Comparison of ENCODE assay signal across 9 cellular contexts in genomic region chr22:35409783-35410662, GRCh38. TPM values are rescaled to one million over a fixed set of nuclear protein-coding genes. Genes with fewer than 3 reads are reported as not detected.
DNase-seq lines count a peak whose midpoint lies in the region; ATAC-seq, FAIRE-seq and TF ChIP-seq lines count a peak whose summit lies in the region.
"Had no signal": no experiment of that assay in that cellular context is flagged by ENCODE, and none has a peak within 500 bp of the region (broad histone marks: within the 10 kb centered on the region; RNA-seq: fewer than 3 reads in every experiment).

No MANE protein-coding gene starts in this region.

- H3K4ac ChIP-seq in mesendoderm (ENCODE audit: low read depth, low read length): no peak overlapping the region

- H3K27ac Mint-ChIP-seq in astrocyte (ENCODE audit: unreplicated experiment): peak overlapping the region; percentile 75
- no peak overlapping the region for H3K27ac Mint-ChIP-seq in osteocyte (ENCODE audit: unreplicated experiment)

- H3K27ac ChIP-seq in DND-41 (ENCODE audit: low read length) (peak overlapping the region; percentile 33), astrocyte (ENCODE audit: low read depth, low read length) (no peak overlapping the region), small intestine (ENCODE audit: low read depth in 1 of 2, low read length in 1 of 2) (peak overlapping the region; percentile 21 to 71), mesendoderm (ENCODE audit: low read depth, low read length) (no peak overlapping the region), sigmoid colon (peak overlapping the region in 1 of 4 donors; percentile 11)

- H4K5ac ChIP-seq in mesendoderm (ENCODE audit: low read length): no peak overlapping the region

- H3K56ac ChIP-seq in mesendoderm (ENCODE audit: low read length): no peak overlapping the region

- FAIRE-seq in astrocyte (lab: Jason Lieb, UNC): no peak
- FAIRE-seq in small intestine (lab: Jason Lieb, UNC): no peak

- ATAC-seq in DND-41 (ENCODE audit: insufficient read depth, low read depth): peak; percentile 45
- peak; percentile 66 for ATAC-seq in GM19397 (IDR thresholded peaks at IDR 0.05; ENCODE audit: unreplicated experiment)
- peak; percentile 82 for ATAC-seq in HG03460 (IDR thresholded peaks at IDR 0.05; ENCODE audit: unreplicated experiment)

- no peak overlapping the region for H2BK15ac ChIP-seq in mesendoderm (replicated peaks; ENCODE audit: low read depth)

- no peak overlapping the region for H3K23ac ChIP-seq in mesendoderm (ENCODE audit: low read length)

- no peak overlapping the region for H3K18ac ChIP-seq in mesendoderm (ENCODE audit: low read length)

- TF ChIP-seq POLR2A in sigmoid colon (IDR thresholded peaks at IDR 0.05): no peak

- H3K4me2 ChIP-seq in DND-41 (ENCODE audit: insufficient read depth, low read length) (0 out of 2 replicates have a peak overlapping the region, but pooled peaks have one; percentile 6), astrocyte (ENCODE audit: low read length) (no peak overlapping the region), mesendoderm (ENCODE audit: low read length) (no peak overlapping the region)

- peaks cover 4% of the 10 kb centered on the region for H3K79me1 ChIP-seq in mesendoderm (ENCODE audit: low read length)

- H2AFZ ChIP-seq in DND-41 (ENCODE audit: low read depth, low read length) (no peak overlapping the region), astrocyte (ENCODE audit: low read depth, low read length) (no peak overlapping the region)

- H3K4me1 ChIP-seq in DND-41 (ENCODE audit: insufficient read depth, low read length): peaks cover 25% of the 10 kb centered on the region; the same call in 1 of the 2 replicates
- no peaks in the 10 kb centered on the region for H3K4me1 ChIP-seq in astrocyte (ENCODE audit: insufficient read depth, low read length)
- H3K4me1 ChIP-seq in small intestine (ENCODE audit: control insufficient read depth in 2 of 2, insufficient read depth in 1 of 2, low read depth in 1 of 2, low read length in 1 of 2): no peaks in the 10 kb centered on the region
- H3K4me1 ChIP-seq in mesendoderm (ENCODE audit: control insufficient read depth, low read depth, low read length): no peaks in the 10 kb centered on the region
- no peaks in the 10 kb centered on the region for H3K4me1 ChIP-seq in sigmoid colon

- H3K4me3 ChIP-seq in DND-41 (ENCODE audit: low read depth in 1 of 2, low read length in 2 of 2) (no peak overlapping the region), astrocyte (ENCODE audit: insufficient read depth, low read depth, low read length) (no peak overlapping the region), small intestine (ENCODE audit: low read depth in 1 of 2, low read length in 2 of 2) (no peak overlapping the region), mesendoderm (ENCODE audit: low read length) (no peak overlapping the region), sigmoid colon (no peak overlapping the region)

- peaks cover 4% of the 10 kb centered on the region for H3K27me3 Mint-ChIP-seq in astrocyte (ENCODE audit: low read depth, unreplicated experiment)
- H3K27me3 Mint-ChIP-seq in osteocyte (ENCODE audit: unreplicated experiment): no peaks in the 10 kb centered on the region

- H4K8ac ChIP-seq in mesendoderm (ENCODE audit: low read depth, low read length): no peak overlapping the region

- H4K20me1 ChIP-seq in DND-41 (ENCODE audit: insufficient read depth, low read length) (peaks cover 73% of the 10 kb centered on the region), astrocyte (ENCODE audit: insufficient read depth, low read length) (no peaks in the 10 kb centered on the region)

- no peak for TF ChIP-seq EP300 in sigmoid colon (IDR thresholded peaks at IDR 0.05)

- peaks cover 13% of the 10 kb centered on the region for H3K36me3 Mint-ChIP-seq in astrocyte (ENCODE audit: low read depth, unreplicated experiment)
- H3K36me3 Mint-ChIP-seq in osteocyte (ENCODE audit: unreplicated experiment): peaks cover 17% of the 10 kb centered on the region

- H2AK5ac ChIP-seq in mesendoderm (ENCODE audit: low read length): no peak overlapping the region

- H3K79me2 ChIP-seq in DND-41 (ENCODE audit: insufficient read depth, low read length) (peaks cover 30% of the 10 kb centered on the region), astrocyte (ENCODE audit: insufficient read depth, low read length) (no peaks in the 10 kb centered on the region), mesendoderm (ENCODE audit: control insufficient read depth, insufficient read depth, low read length) (no peaks in the 10 kb centered on the region)

- H3K9me3 Mint-ChIP-seq in astrocyte (ENCODE audit: unreplicated experiment) (peaks cover 1% of the 10 kb centered on the region), osteocyte (ENCODE audit: unreplicated experiment) (no peaks in the 10 kb centered on the region)
- H3K9me3 Mint-ChIP-seq: neural crest cell had no signal

- intact Hi-C loops in sigmoid colon (cut with DNase I): no loop called here

- no peaks in the 10 kb centered on the region for H3K4me1 Mint-ChIP-seq in astrocyte (ENCODE audit: low read depth, unreplicated experiment)
- no peaks in the 10 kb centered on the region for H3K4me1 Mint-ChIP-seq in osteocyte (ENCODE audit: unreplicated experiment)

- H3K4me3 Mint-ChIP-seq in astrocyte (ENCODE audit: unreplicated experiment): no peak overlapping the region
- no peak overlapping the region for H3K4me3 Mint-ChIP-seq in osteocyte (ENCODE audit: unreplicated experiment)
- H3K4me3 Mint-ChIP-seq: neural crest cell had no signal

- TF ChIP-seq CTCF in DND-41 (IDR thresholded peaks at IDR 0.05; ENCODE audit: borderline replicate concordance, extremely low read depth, low read length, poor library complexity, severe bottlenecking) (no peak), astrocyte (IDR thresholded peaks at IDR 0.05; ENCODE audit: insufficient read depth, low read depth, low read length) (no peak), osteocyte (IDR thresholded peaks at IDR 0.05) (no peak), sigmoid colon (IDR thresholded peaks at IDR 0.05) (no peak)

- H3K36me3 ChIP-seq in DND-41 (ENCODE audit: insufficient read depth, low read length) (peaks cover 96% of the 10 kb centered on the region), astrocyte (ENCODE audit: insufficient read depth, low read length) (peaks cover 9% of the 10 kb centered on the region), small intestine (ENCODE audit: control insufficient read depth in 2 of 2, insufficient read depth in 2 of 2, low read length in 2 of 2) (peaks cover 0 to 12% of the 10 kb centered on the region in 2 donors), mesendoderm (ENCODE audit: control insufficient read depth, insufficient read depth, low read length) (peaks cover 49% of the 10 kb centered on the region), sigmoid colon (peaks cover 14 to 94% (median 32%) of the 10 kb centered on the region in 4 donors)

- H3K9ac ChIP-seq in DND-41 (ENCODE audit: low read depth, low read length) (no peak overlapping the region), astrocyte (ENCODE audit: low read length) (no peak overlapping the region), mesendoderm (ENCODE audit: low read length) (no peak overlapping the region)

- WGBS in small intestine, 3 donors: 78 to 87% (median 82%) methylated on average over 16 of the region's 16 CpGs
- WGBS in mesendoderm (ENCODE audit: extremely low coverage, insufficient coverage, low lambda C conversion rate): no CpG with 5 or more reads among the region's 16 CpGs
- WGBS in sigmoid colon, 2 donors: 68 to 88% methylated on average over 16 of the region's 16 CpGs

- H2BK5ac ChIP-seq in mesendoderm (ENCODE audit: low read length): no peak overlapping the region

- H3K9me3 ChIP-seq in DND-41 (ENCODE audit: insufficient read depth, low read length, severe bottlenecking) (no peaks in the 10 kb centered on the region), astrocyte (ENCODE audit: insufficient read depth, low read depth, low read length) (no peaks in the 10 kb centered on the region), small intestine (ENCODE audit: control insufficient read depth, low read depth) (no peaks in the 10 kb centered on the region), sigmoid colon (no peaks in the 10 kb centered on the region)

- H3K27me3 ChIP-seq in DND-41 (ENCODE audit: insufficient read depth, low read length, poor library complexity) (no peaks in the 10 kb centered on the region), astrocyte (ENCODE audit: insufficient read depth, low read length) (no peaks in the 10 kb centered on the region), small intestine (ENCODE audit: control insufficient read depth in 2 of 2, insufficient read depth in 2 of 2, low read length in 2 of 2) (no peaks in the 10 kb centered on the region), mesendoderm (ENCODE audit: insufficient read depth, low read length, poor library complexity) (no peaks in the 10 kb centered on the region), sigmoid colon (no peaks in the 10 kb centered on the region)

- no peak overlapping the region for H2BK120ac ChIP-seq in mesendoderm (ENCODE audit: low read depth, low read length)

- no peak for DNase-seq in DND-41
- DNase-seq in astrocyte (ENCODE audit: low read depth): no peak
- DNase-seq in small intestine: no peak
- no peak for DNase-seq in osteocyte (ENCODE audit: extremely low spot score, unreplicated experiment)
- DNase-seq in mesendoderm: no peak
- DNase-seq in sigmoid colon: no peak

RNA-seq across cellular contexts. Expression of gene MCM5, which starts 10.1 kb away (rescaled TPM):
- total RNA-seq in astrocyte (12.6 and 12.8 TPM in 2 replicates), osteocyte (26.4 and 28.5 TPM in 2 replicates), sigmoid colon (10 to 100 TPM in 3 of 4 donors, 1 to 10 TPM in 1; 10.0 to 15.0 (median 12.6) TPM)
- polyA plus RNA-seq in small intestine (10 to 100 TPM in 1 of 3 donors, 1 to 10 TPM in 2; 5.6 to 31.8 (median 6.5) TPM), sigmoid colon (10 to 100 TPM in 2 of 3 donors, 1 to 10 TPM in 1; 9.9 to 42.6 (median 14.4) TPM)
- polyA plus RNA-seq in mesendoderm (2013, experiment 1 of 2): 147 TPM
- polyA plus RNA-seq in mesendoderm (2013, experiment 2 of 2): 148 TPM

RNA-seq across cellular contexts. Expression of gene HMOX1, which starts 29.1 kb away (rescaled TPM):
- total RNA-seq in astrocyte (14.0 and 17.0 TPM in 2 replicates), osteocyte (37.2 and 44.3 TPM in 2 replicates), sigmoid colon (100 to 1,000 TPM in 1 of 4 donors, 10 to 100 TPM in 1, 1 to 10 TPM in 2; 5.0 to 107 (median 11.7) TPM)
- polyA plus RNA-seq in small intestine (100 to 1,000 TPM in 1 of 3 donors, 10 to 100 TPM in 2; 22.3 to 119 (median 91.0) TPM), sigmoid colon (100 to 1,000 TPM in 1 of 3 donors, 10 to 100 TPM in 2; 35.5 to 138 (median 67.9) TPM)
- 10.1 TPM for polyA plus RNA-seq in mesendoderm (2013, experiment 1 of 2)
- 11.1 TPM for polyA plus RNA-seq in mesendoderm (2013, experiment 2 of 2)

Comparison
In these comparisons a context has a peak if more than half of its experiments do, and no peak if none do; other contexts are left out.
1. H3K27ac ChIP-seq: peak in DND-41 (single experiment) and small intestine (2 of 2); none in astrocyte (single experiment) and mesendoderm (single experiment).
2. Peak in every context shown above with its lines, with median percentiles within 50 percentile points of each other: ATAC-seq.